8 cellular contexts compared by ENCODE assay signal in genomic region chr19:8444677-8445487, GRCh38. TPM values are rescaled to one million over a fixed set of nuclear protein-coding genes. Genes with fewer than 3 reads are reported as not detected.
DNase-seq lines count a peak whose midpoint lies in the region; ATAC-seq, FAIRE-seq and TF ChIP-seq lines count a peak whose summit lies in the region.

Gene HNRNPM, plus strand, starts transcription at chr19:8444975. Its CDS starts 24 bp downstream, at chr19:8444999.

- no peaks in the 10 kb centered on the region for H3K9me3 ChIP-seq in small intestine (ENCODE audit: control insufficient read depth, low read depth)

- in situ Hi-C loops in ACHN (cut with HindIII; ENCODE audit: low pct_ligation_motif_present, low pct_unique_long_range_greater_than_20kb, low sequenced_read_pairs), result no loop called here

- peaks cover 1% of the 10 kb centered on the region for H3K36me3 ChIP-seq in bronchial epithelial cell (ENCODE audit: control insufficient read depth, insufficient read depth, low read length)
- no peaks in the 10 kb centered on the region for H3K36me3 ChIP-seq in small intestine (ENCODE audit: control insufficient read depth in 2 of 2, insufficient read depth in 2 of 2, low read length in 2 of 2)

- H3K27me3 ChIP-seq in bronchial epithelial cell (ENCODE audit: control insufficient read depth, insufficient read depth, low read length) (no peaks in the 10 kb centered on the region), small intestine (ENCODE audit: control insufficient read depth in 2 of 2, insufficient read depth in 2 of 2, low read length in 2 of 2) (no peaks in the 10 kb centered on the region)

- peak; percentile 63 for ATAC-seq in GM18873 (IDR thresholded peaks at IDR 0.05; ENCODE audit: low FRiP score, unreplicated experiment)
- peak; percentile 85 for ATAC-seq in HG03139 (IDR thresholded peaks at IDR 0.05; ENCODE audit: unreplicated experiment)

- H3K4me3 ChIP-seq in WI38 (ENCODE audit: low read depth, low read length) (peak within 1 kb of the TSS; percentile 96), bronchial epithelial cell (ENCODE audit: low read depth, low read length) (peak within 1 kb of the TSS; percentile 92), small intestine (ENCODE audit: low read depth in 1 of 2, low read length in 2 of 2) (peak within 1 kb of the TSS; percentile 76 to 99)

- no peak for FAIRE-seq in bronchial epithelial cell (lab: Jason Lieb, UNC)
- no peak for FAIRE-seq in small intestine (lab: Jason Lieb, UNC)

- WGBS in small intestine, 3 donors, result 0 to 1% (median 0%) methylated on average over 77 to 93 of the region's 93 CpGs

- peak within 1 kb of the TSS; percentile 85 to 98 for H3K27ac ChIP-seq in small intestine (ENCODE audit: low read depth in 1 of 2, low read length in 1 of 2)

- TF ChIP-seq CTCF in WI38 (IDR thresholded peaks at IDR 0.05; ENCODE audit: low read depth, low read length) (no peak), bronchial epithelial cell (IDR thresholded peaks at IDR 0.05; ENCODE audit: insufficient read depth, low read length, severe bottlenecking) (no peak)

- peaks cover 0 to 15% of the 10 kb centered on the region in 2 donors for H3K4me1 ChIP-seq in small intestine (ENCODE audit: control insufficient read depth in 2 of 2, insufficient read depth in 1 of 2, low read depth in 1 of 2, low read length in 1 of 2)

- DNase-seq in ACHN (peak; percentile 96), NCI-H2227 (lab: John Stamatoyannopoulos, UW; ENCODE audit: unreplicated experiment) (peak; percentile 98), bronchial epithelial cell (ENCODE audit: low read depth) (peak; percentile 92), iPS-NIHi11 (ENCODE audit: low spot score) (peak; percentile 99), small intestine (peak; percentile 98)

RNA-seq across cellular contexts. Expression of gene HNRNPM, which starts in this region (rescaled TPM):
- 53.4 and 62.0 TPM in 2 replicates for total RNA-seq in bronchial epithelial cell
- polyA plus RNA-seq in small intestine, result 100 to 1,000 TPM in 1 of 3 donors, 10 to 100 TPM in 2; 98.6 to 225 (median 99.4) TPM

Comparison
In these comparisons a context has a peak if more than half of its experiments do, and no peak if none do; other contexts are left out.
1. Peak in every context shown above with its lines: DNase-seq, ATAC-seq, H3K4me3 ChIP-seq and H3K27ac ChIP-seq.